Comparison of ENCODE assay signal across 10 cellular contexts in genomic region chr3:125051205-125051604, GRCh38. TPM values are rescaled to one million over a fixed set of nuclear protein-coding genes. Genes with fewer than 3 reads are reported as not detected.
DNase-seq lines count a peak whose midpoint lies in the region; ATAC-seq and TF ChIP-seq lines count a peak whose summit lies in the region.
"Had no signal": no experiment of that assay in that cellular context is flagged by ENCODE, and none has a peak within 500 bp of the region (broad histone marks: within the 10 kb centered on the region; RNA-seq: fewer than 3 reads in every experiment).

No MANE protein-coding gene starts in this region.

- peaks cover 10% of the 10 kb centered on the region for H3K36me3 Mint-ChIP-seq in activated naive CD4-positive, alpha-beta T cell treated with anti-CD3 and anti-CD28 coated beads, Interleukin-2, amount 50 U/mL, for 24 hours

- H4K8ac ChIP-seq in mesenchymal stem cell (ENCODE audit: low read length): no peak overlapping the region

- peak overlapping the region; percentile 94 for H3K4me3 Mint-ChIP-seq in activated naive CD4-positive, alpha-beta T cell treated with anti-CD3 and anti-CD28 coated beads, Interleukin-2, amount 50 U/mL, for 24 hours

- H2BK120ac ChIP-seq in mesenchymal stem cell (ENCODE audit: low read depth, low read length): no peak overlapping the region

- H3K27me3 Mint-ChIP-seq in activated naive CD4-positive, alpha-beta T cell treated with anti-CD3 and anti-CD28 coated beads, Interleukin-2, amount 50 U/mL, for 24 hours: no peaks in the 10 kb centered on the region

- peaks cover 73% of the 10 kb centered on the region for H3K4me1 Mint-ChIP-seq in activated naive CD4-positive, alpha-beta T cell treated with anti-CD3 and anti-CD28 coated beads, Interleukin-2, amount 50 U/mL, for 24 hours

- H3K27ac ChIP-seq in ascending aorta (peak overlapping the region; percentile 95 to 98), mesenchymal stem cell (ENCODE audit: low read length, poor library complexity, severe bottlenecking) (peak overlapping the region; percentile 75), tibial artery (peak overlapping the region; percentile 96)
- H3K27ac ChIP-seq: foreskin keratinocyte had no signal

- no peaks in the 10 kb centered on the region for H3K9me3 ChIP-seq in ascending aorta
- H3K9me3 ChIP-seq in mesenchymal stem cell (ENCODE audit: control insufficient read depth, low read length): no peaks in the 10 kb centered on the region
- H3K9me3 ChIP-seq in tibial artery: no peaks in the 10 kb centered on the region

- no peak overlapping the region for H3K4ac ChIP-seq in mesenchymal stem cell (ENCODE audit: low read depth in 1 of 2, low read length in 2 of 2)

- H3K18ac ChIP-seq in mesenchymal stem cell (ENCODE audit: low read depth in 1 of 2, low read length in 2 of 2): peak overlapping the region in 1 of 2 experiments; percentile 42

- ATAC-seq in HG02885 (IDR thresholded peaks at IDR 0.05; ENCODE audit: poor library complexity, unreplicated experiment): no peak

- H3K9me3 Mint-ChIP-seq in activated naive CD4-positive, alpha-beta T cell treated with anti-CD3 and anti-CD28 coated beads, Interleukin-2, amount 50 U/mL, for 24 hours: no peaks in the 10 kb centered on the region

- peaks cover 22% of the 10 kb centered on the region for H3K79me1 ChIP-seq in mesenchymal stem cell (replicated peaks; ENCODE audit: low read length, poor library complexity, severe bottlenecking)

- no peak overlapping the region for H2AK5ac ChIP-seq in mesenchymal stem cell (ENCODE audit: low read length, severe bottlenecking)

- H4K91ac ChIP-seq in mesenchymal stem cell (ENCODE audit: low read length): no peak overlapping the region

- H3K36me3 ChIP-seq in ascending aorta: no peaks in the 10 kb centered on the region
- H3K36me3 ChIP-seq in mesenchymal stem cell (ENCODE audit: control insufficient read depth in 1 of 2, insufficient read depth in 2 of 2, low read depth in 1 of 2, low read length in 2 of 2): peaks cover 17 to 54% of the 10 kb centered on the region in 2 experiments
- H3K36me3 ChIP-seq in tibial artery: no peaks in the 10 kb centered on the region

- 83% methylated on average over 3 of the region's 7 CpGs for WGBS in mesenchymal stem cell

- H2BK15ac ChIP-seq in mesenchymal stem cell (ENCODE audit: low read depth, poor library complexity, severe bottlenecking): peak overlapping the region; percentile 31

- intact Hi-C loops in ascending aorta (cut with DNase I): loop anchor here (5.0 to 10.0 kb wide), 3 partner anchors 266 to 1666 kb away; partner anchors contain the start of gene OSBPL11
- intact Hi-C loops in tibial artery (cut with DNase I; ENCODE audit: low total_unique reads): loop anchor here (10.0 kb wide), 2 partner anchors 94 to 266 kb away; no protein-coding TSS in a partner anchor

- no peak for TF ChIP-seq CTCF in ascending aorta (IDR thresholded peaks at IDR 0.05)
- no peak for TF ChIP-seq CTCF in tibial artery (IDR thresholded peaks at IDR 0.05)

- peak overlapping the region; percentile 59 for H3K4me2 ChIP-seq in mesenchymal stem cell (ENCODE audit: low read length, poor library complexity, severe bottlenecking)

- peak overlapping the region; percentile 98 for H3K9ac ChIP-seq in mesenchymal stem cell (ENCODE audit: low read length)

- DNase-seq in activated naive CD4-positive, alpha-beta T cell treated with Interleukin-2 at 50 U/mL for 16 hours: no peak
- DNase-seq in ascending aorta (ENCODE audit: low spot score in 2 of 2): no peak
- DNase-seq in mesenchymal stem cell: no peak
- no peak for DNase-seq in tibial artery
- DNase-seq in amniotic stem cell (lab: John Stamatoyannopoulos, UW): no peak
- no peak for DNase-seq in NCI-H524 treated with DMSO at 0.1 percent for 48 hours (lab: John Stamatoyannopoulos, UW)

- no peak overlapping the region for H3K23ac ChIP-seq in mesenchymal stem cell (ENCODE audit: low read length in 2 of 2)

- no peak overlapping the region for H3K14ac ChIP-seq in mesenchymal stem cell (ENCODE audit: low read length in 2 of 2)

- H2AFZ ChIP-seq in mesenchymal stem cell (ENCODE audit: low read depth, low read length): no peak overlapping the region

- no peak overlapping the region for H2BK5ac ChIP-seq in mesenchymal stem cell (ENCODE audit: low read depth, low read length, poor library complexity, severe bottlenecking)

- H3K27ac Mint-ChIP-seq in activated naive CD4-positive, alpha-beta T cell treated with anti-CD3 and anti-CD28 coated beads, Interleukin-2, amount 50 U/mL, for 24 hours: peak overlapping the region; percentile 73
- H3K27ac Mint-ChIP-seq: progenitor cell of endocrine pancreas had no signal

- H3K27me3 ChIP-seq in ascending aorta (no peaks in the 10 kb centered on the region), mesenchymal stem cell (ENCODE audit: control insufficient read depth in 1 of 2, insufficient read depth in 1 of 2, low read length in 2 of 2) (no peaks in the 10 kb centered on the region), tibial artery (no peaks in the 10 kb centered on the region)
- H3K27me3 ChIP-seq: foreskin keratinocyte had no signal

- no peak overlapping the region for H2BK12ac ChIP-seq in mesenchymal stem cell (ENCODE audit: low read length in 2 of 2)

- H3K4me3 ChIP-seq in ascending aorta (peak overlapping the region in 1 of 2 donors; percentile 93), mesenchymal stem cell (ENCODE audit: insufficient read depth in 1 of 2, low read depth in 1 of 2, low read length in 2 of 2) (no peak overlapping the region), tibial artery (no peak overlapping the region)

- H3K4me1 ChIP-seq in ascending aorta: peaks cover 18 to 35% of the 10 kb centered on the region in 2 donors
- peaks cover 18% of the 10 kb centered on the region for H3K4me1 ChIP-seq in mesenchymal stem cell (ENCODE audit: control insufficient read depth, insufficient read depth, low read depth, low read length)
- peaks cover 0 to 61% (median 38%) of the 10 kb centered on the region in 4 donors for H3K4me1 ChIP-seq in tibial artery

RNA-seq across cellular contexts. Expression of gene HEG1, which starts 4.6 kb away (rescaled TPM):
- 153 TPM for total RNA-seq in ascending aorta
- polyA plus RNA-seq in mesenchymal stem cell (2013, experiment 1 of 2): 134 TPM
- 130 TPM for polyA plus RNA-seq in mesenchymal stem cell (2013, experiment 2 of 2)
